In genomic region chr9:69016366-69017096, GRCh38 we compare ENCODE assay signal across 19 cellular contexts. TPM values are rescaled to one million over a fixed set of nuclear protein-coding genes. Genes with fewer than 3 reads are reported as not detected.
"Had no signal": no experiment of that assay in that cellular context is flagged by ENCODE, and none has a peak within 500 bp of the region (broad histone marks: within the 10 kb centered on the region; RNA-seq: fewer than 3 reads in every experiment).

No MANE protein-coding gene starts in this region.

- H3K9me3 Mint-ChIP-seq: immature natural killer cell; natural killer cell treated with Interleukin-12 subunit alpha and Interleukin-12 subunit beta and Interleukin-15 and Interleukin-18, amount 100 ng/mL, for 72 hours had no signal

- H3K27ac Mint-ChIP-seq: natural killer cell treated with Interleukin-12 subunit alpha and Interleukin-12 subunit beta and Interleukin-15 and Interleukin-18, amount 100 ng/mL, for 72 hours had no signal

- H3K27ac ChIP-seq: foreskin keratinocyte, neutrophil, psoas muscle, sigmoid colon had no signal

- ATAC-seq: esophagus mucosa; foreskin keratinocyte; left ventricle myocardium superior; natural killer cell treated with Interleukin-12 subunit alpha and Interleukin-12 subunit beta and Interleukin-15 and Interleukin-18, amount 100 ng/mL, for 72 hours; psoas muscle had no signal

- H3K36me3 ChIP-seq: neutrophil, sigmoid colon had no signal

- H3K4me3 Mint-ChIP-seq: immature natural killer cell; natural killer cell treated with Interleukin-12 subunit alpha and Interleukin-12 subunit beta and Interleukin-15 and Interleukin-18, amount 100 ng/mL, for 72 hours had no signal

- H3K27me3 ChIP-seq: foreskin keratinocyte, sigmoid colon had no signal

- H3K36me3 Mint-ChIP-seq: immature natural killer cell; natural killer cell treated with Interleukin-12 subunit alpha and Interleukin-12 subunit beta and Interleukin-15 and Interleukin-18, amount 100 ng/mL, for 72 hours had no signal

- H3K4me1 ChIP-seq: foreskin keratinocyte, psoas muscle had no signal

- H3K9me3 ChIP-seq: neutrophil, psoas muscle, sigmoid colon had no signal

- DNase-seq: effector memory CD4-positive, alpha-beta T cell; foreskin keratinocyte; immature natural killer cell; left ventricle myocardium superior; mesenchymal stem cell; midbrain; psoas muscle; sigmoid colon; small intestine; stimulated activated CD4-positive, alpha-beta T cell treated with anti-CD3 and anti-CD28 coated beads, Interleukin-2, amount 100 ng/mL, for 48 hours; stimulated activated naive CD4-positive, alpha-beta T cell treated with Interleukin-2 at 50 U/mL for 16 hours; trophoblast cell had no signal

- H3K4me3 ChIP-seq: lung, psoas muscle, sigmoid colon had no signal

RNA-seq across cellular contexts. Expression of gene PRKACG, which starts 2.6 kb away (rescaled TPM):
- total RNA-seq: esophagus mucosa; foreskin keratinocyte; left ventricle myocardium superior; lung; natural killer cell treated with Interleukin-12 subunit alpha and Interleukin-12 subunit beta and Interleukin-15 and Interleukin-18, amount 100 ng/mL, for 72 hours; osteoblast; psoas muscle; sigmoid colon had no signal
- polyA plus RNA-seq: foreskin keratinocyte, immature natural killer cell, keratinocyte, lung, psoas muscle, sigmoid colon, small intestine, thymus had no signal
